Comparison of ENCODE assay signal across 1 cellular context in genomic region chr7:70837589-70837988, GRCh38.
TF ChIP-seq lines count a peak whose summit lies in the region.

No MANE protein-coding gene starts in this region.

TF ChIP-seq in H1, 55 proteins besides CTCF, POLR2A, EP300 and RAD21:
- TF ChIP-seq MAX (IDR thresholded peaks at IDR 0.05): no peak
- no peak for TF ChIP-seq NRF1 (IDR thresholded peaks at IDR 0.05; ENCODE audit: low read depth, low read length)
- TF ChIP-seq TCF12 (IDR thresholded peaks at IDR 0.05; ENCODE audit: low read depth, low read length): no peak
- TF ChIP-seq BCL11A (IDR thresholded peaks at IDR 0.05; ENCODE audit: low read depth in 2 of 2, low read length in 2 of 2): no peak
- TF ChIP-seq RFX5 (IDR thresholded peaks at IDR 0.05; ENCODE audit: borderline replicate concordance, low read depth, low read length): no peak
- no peak for TF ChIP-seq GABPA (IDR thresholded peaks at IDR 0.05; ENCODE audit: borderline replicate concordance, insufficient read depth, low read length)
- TF ChIP-seq RXRA (IDR thresholded peaks at IDR 0.05; ENCODE audit: insufficient read depth, low read depth, low read length): no peak
- TF ChIP-seq, protein P1, sequence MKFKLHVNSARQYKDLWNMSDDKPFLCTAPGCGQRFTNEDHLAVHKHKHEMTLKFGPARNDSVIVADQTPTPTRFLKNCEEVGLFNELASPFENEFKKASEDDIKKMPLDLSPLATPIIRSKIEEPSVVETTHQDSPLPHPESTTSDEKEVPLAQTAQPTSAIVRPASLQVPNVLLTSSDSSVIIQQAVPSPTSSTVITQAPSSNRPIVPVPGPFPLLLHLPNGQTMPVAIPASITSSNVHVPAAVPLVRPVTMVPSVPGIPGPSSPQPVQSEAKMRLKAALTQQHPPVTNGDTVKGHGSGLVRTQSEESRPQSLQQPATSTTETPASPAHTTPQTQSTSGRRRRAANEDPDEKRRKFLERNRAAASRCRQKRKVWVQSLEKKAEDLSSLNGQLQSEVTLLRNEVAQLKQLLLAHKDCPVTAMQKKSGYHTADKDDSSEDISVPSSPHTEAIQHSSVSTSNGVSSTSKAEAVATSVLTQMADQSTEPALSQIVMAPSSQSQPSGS (IDR thresholded peaks at IDR 0.05; ENCODE audit: low read length): no peak
- no peak for TF ChIP-seq CEBPB (IDR thresholded peaks at IDR 0.05; ENCODE audit: low read depth, low read length)
- no peak for TF ChIP-seq TEAD4 (IDR thresholded peaks at IDR 0.05; ENCODE audit: low read depth, low read length)
- TF ChIP-seq CREB1 (IDR thresholded peaks at IDR 0.05): no peak
- TF ChIP-seq CHD2 (IDR thresholded peaks at IDR 0.05; ENCODE audit: low read length): no peak
- TF ChIP-seq MAFK (IDR thresholded peaks at IDR 0.05; ENCODE audit: low read depth, low read length): no peak
- no peak for TF ChIP-seq JUN (IDR thresholded peaks at IDR 0.05; ENCODE audit: low read depth, low read length)
- TF ChIP-seq RBBP5 (IDR thresholded peaks at IDR 0.05; ENCODE audit: borderline replicate concordance, low read depth, low read length): no peak
- TF ChIP-seq SIRT6 (IDR thresholded peaks at IDR 0.05; ENCODE audit: low read length): no peak
- no peak for TF ChIP-seq RNF2 (IDR thresholded peaks at IDR 0.05; ENCODE audit: borderline replicate concordance, low read depth, low read length, missing control alignments, poor library complexity, severe bottlenecking)
- TF ChIP-seq, protein P2, sequence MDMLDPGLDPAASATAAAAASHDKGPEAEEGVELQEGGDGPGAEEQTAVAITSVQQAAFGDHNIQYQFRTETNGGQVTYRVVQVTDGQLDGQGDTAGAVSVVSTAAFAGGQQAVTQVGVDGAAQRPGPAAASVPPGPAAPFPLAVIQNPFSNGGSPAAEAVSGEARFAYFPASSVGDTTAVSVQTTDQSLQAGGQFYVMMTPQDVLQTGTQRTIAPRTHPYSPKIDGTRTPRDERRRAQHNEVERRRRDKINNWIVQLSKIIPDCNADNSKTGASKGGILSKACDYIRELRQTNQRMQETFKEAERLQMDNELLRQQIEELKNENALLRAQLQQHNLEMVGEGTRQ (IDR thresholded peaks at IDR 0.05; ENCODE audit: low read length): no peak
- no peak for TF ChIP-seq BRCA1 (IDR thresholded peaks at IDR 0.05; ENCODE audit: low read depth, low read length)
- TF ChIP-seq EGR1 (IDR thresholded peaks at IDR 0.05; ENCODE audit: borderline replicate concordance, low read depth, low read length): no peak
